1 cellular context compared by ENCODE assay signal in genomic region chr17:64006361-64007088, GRCh38.
TF ChIP-seq lines count a peak whose summit lies in the region.

No MANE protein-coding gene starts in this region.

TF ChIP-seq in HepG2, 621 proteins besides CTCF, POLR2A, EP300 and RAD21 (continued from another document and continues in another):
- TF ChIP-seq, protein P1, sequence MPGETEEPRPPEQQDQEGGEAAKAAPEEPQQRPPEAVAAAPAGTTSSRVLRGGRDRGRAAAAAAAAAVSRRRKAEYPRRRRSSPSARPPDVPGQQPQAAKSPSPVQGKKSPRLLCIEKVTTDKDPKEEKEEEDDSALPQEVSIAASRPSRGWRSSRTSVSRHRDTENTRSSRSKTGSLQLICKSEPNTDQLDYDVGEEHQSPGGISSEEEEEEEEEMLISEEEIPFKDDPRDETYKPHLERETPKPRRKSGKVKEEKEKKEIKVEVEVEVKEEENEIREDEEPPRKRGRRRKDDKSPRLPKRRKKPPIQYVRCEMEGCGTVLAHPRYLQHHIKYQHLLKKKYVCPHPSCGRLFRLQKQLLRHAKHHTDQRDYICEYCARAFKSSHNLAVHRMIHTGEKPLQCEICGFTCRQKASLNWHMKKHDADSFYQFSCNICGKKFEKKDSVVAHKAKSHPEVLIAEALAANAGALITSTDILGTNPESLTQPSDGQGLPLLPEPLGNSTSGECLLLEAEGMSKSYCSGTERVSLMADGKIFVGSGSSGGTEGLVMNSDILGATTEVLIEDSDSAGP (CRISPR knock-in tag; IDR thresholded peaks at IDR 0.05; ENCODE audit: borderline replicate concordance), result no peak
- TF ChIP-seq DMTF1 (CRISPR knock-in tag; IDR thresholded peaks at IDR 0.05) (no peak), PLSCR1 (CRISPR knock-in tag; IDR thresholded peaks at IDR 0.05; ENCODE audit: borderline replicate concordance) (no peak), NBN (conservative IDR thresholded peaks at IDR 0.05) (no peak), ZNF292 (CRISPR knock-in tag; IDR thresholded peaks at IDR 0.05; ENCODE audit: borderline replicate concordance, low read depth) (peak; percentile 64; the same call in 1 of the 2 replicates), SP4 (CRISPR knock-in tag; IDR thresholded peaks at IDR 0.05) (no peak; the same call in 1 of the 2 replicates), MXD4 (CRISPR knock-in tag; IDR thresholded peaks at IDR 0.05) (no peak), RCOR2 (CRISPR knock-in tag; IDR thresholded peaks at IDR 0.05) (no peak), AHR (CRISPR knock-in tag; IDR thresholded peaks at IDR 0.05) (no peak), EHMT2 (IDR thresholded peaks at IDR 0.05; ENCODE audit: borderline replicate concordance, low read depth, low read length) (no peak), YEATS2 (CRISPR knock-in tag; IDR thresholded peaks at IDR 0.05; ENCODE audit: borderline replicate concordance) (0 out of 2 replicates have a peak, but pooled peaks have one; percentile 7), HIVEP1 (CRISPR knock-in tag; IDR thresholded peaks at IDR 0.05) (no peak; the same call in 1 of the 2 replicates), HES4 (CRISPR knock-in tag; IDR thresholded peaks at IDR 0.05; ENCODE audit: borderline replicate concordance) (no peak), ZNF710 (CRISPR knock-in tag; IDR thresholded peaks at IDR 0.05; ENCODE audit: borderline replicate concordance) (peak; percentile 30; the same call in 1 of the 2 replicates), NFKB2 (CRISPR knock-in tag; IDR thresholded peaks at IDR 0.05; ENCODE audit: borderline replicate concordance) (0 out of 2 replicates have a peak, but pooled peaks have one; percentile 28), HDAC6 (IDR thresholded peaks at IDR 0.05; ENCODE audit: low read depth, low read length) (no peak), ZNF766 (CRISPR knock-in tag; IDR thresholded peaks at IDR 0.05; ENCODE audit: borderline replicate concordance) (no peak), HMGA1 (CRISPR knock-in tag; conservative IDR thresholded peaks at IDR 0.05) (no peak), TBX3 (IDR thresholded peaks at IDR 0.05; ENCODE audit: borderline replicate concordance) (no peak), FOXJ3 (CRISPR knock-in tag; IDR thresholded peaks at IDR 0.05; ENCODE audit: borderline replicate concordance) (no peak), NFE2 (CRISPR knock-in tag; IDR thresholded peaks at IDR 0.05) (no peak), SKI (IDR thresholded peaks at IDR 0.05; ENCODE audit: partially characterized antibody) (no peak), THAP8 (CRISPR knock-in tag; IDR thresholded peaks at IDR 0.05; ENCODE audit: borderline replicate concordance) (no peak), ZFP90 (CRISPR knock-in tag; IDR thresholded peaks at IDR 0.05; ENCODE audit: borderline replicate concordance) (no peak), ZNF274 (CRISPR knock-in tag; IDR thresholded peaks at IDR 0.05) (0 out of 2 replicates have a peak, but pooled peaks have one; percentile 17), ZNF619 (CRISPR knock-in tag; IDR thresholded peaks at IDR 0.05) (0 out of 2 replicates have a peak, but pooled peaks have one; percentile 54), ZNF510 (CRISPR knock-in tag; IDR thresholded peaks at IDR 0.05; ENCODE audit: low read depth) (no peak), ZNF614 (CRISPR knock-in tag; IDR thresholded peaks at IDR 0.05; ENCODE audit: borderline replicate concordance) (no peak; the same call in 1 of the 2 replicates), PAXIP1 (CRISPR knock-in tag; conservative IDR thresholded peaks at IDR 0.05) (peak; percentile 43; the same call in 1 of the 2 replicates), ZNF263 (CRISPR knock-in tag; IDR thresholded peaks at IDR 0.05) (peak; percentile 93)
- TF ChIP-seq, protein P2, sequence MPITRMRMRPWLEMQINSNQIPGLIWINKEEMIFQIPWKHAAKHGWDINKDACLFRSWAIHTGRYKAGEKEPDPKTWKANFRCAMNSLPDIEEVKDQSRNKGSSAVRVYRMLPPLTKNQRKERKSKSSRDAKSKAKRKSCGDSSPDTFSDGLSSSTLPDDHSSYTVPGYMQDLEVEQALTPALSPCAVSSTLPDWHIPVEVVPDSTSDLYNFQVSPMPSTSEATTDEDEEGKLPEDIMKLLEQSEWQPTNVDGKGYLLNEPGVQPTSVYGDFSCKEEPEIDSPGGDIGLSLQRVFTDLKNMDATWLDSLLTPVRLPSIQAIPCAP (CRISPR knock-in tag; IDR thresholded peaks at IDR 0.05; ENCODE audit: low read depth), result no peak
- TF ChIP-seq, protein P3, sequence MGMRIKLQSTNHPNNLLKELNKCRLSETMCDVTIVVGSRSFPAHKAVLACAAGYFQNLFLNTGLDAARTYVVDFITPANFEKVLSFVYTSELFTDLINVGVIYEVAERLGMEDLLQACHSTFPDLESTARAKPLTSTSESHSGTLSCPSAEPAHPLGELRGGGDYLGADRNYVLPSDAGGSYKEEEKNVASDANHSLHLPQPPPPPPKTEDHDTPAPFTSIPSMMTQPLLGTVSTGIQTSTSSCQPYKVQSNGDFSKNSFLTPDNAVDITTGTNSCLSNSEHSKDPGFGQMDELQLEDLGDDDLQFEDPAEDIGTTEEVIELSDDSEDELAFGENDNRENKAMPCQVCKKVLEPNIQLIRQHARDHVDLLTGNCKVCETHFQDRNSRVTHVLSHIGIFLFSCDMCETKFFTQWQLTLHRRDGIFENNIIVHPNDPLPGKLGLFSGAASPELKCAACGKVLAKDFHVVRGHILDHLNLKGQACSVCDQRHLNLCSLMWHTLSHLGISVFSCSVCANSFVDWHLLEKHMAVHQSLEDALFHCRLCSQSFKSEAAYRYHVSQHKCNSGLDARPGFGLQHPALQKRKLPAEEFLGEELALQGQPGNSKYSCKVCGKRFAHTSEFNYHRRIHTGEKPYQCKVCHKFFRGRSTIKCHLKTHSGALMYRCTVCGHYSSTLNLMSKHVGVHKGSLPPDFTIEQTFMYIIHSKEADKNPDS (CRISPR knock-in tag; IDR thresholded peaks at IDR 0.05), result no peak
- TF ChIP-seq, protein P4, sequence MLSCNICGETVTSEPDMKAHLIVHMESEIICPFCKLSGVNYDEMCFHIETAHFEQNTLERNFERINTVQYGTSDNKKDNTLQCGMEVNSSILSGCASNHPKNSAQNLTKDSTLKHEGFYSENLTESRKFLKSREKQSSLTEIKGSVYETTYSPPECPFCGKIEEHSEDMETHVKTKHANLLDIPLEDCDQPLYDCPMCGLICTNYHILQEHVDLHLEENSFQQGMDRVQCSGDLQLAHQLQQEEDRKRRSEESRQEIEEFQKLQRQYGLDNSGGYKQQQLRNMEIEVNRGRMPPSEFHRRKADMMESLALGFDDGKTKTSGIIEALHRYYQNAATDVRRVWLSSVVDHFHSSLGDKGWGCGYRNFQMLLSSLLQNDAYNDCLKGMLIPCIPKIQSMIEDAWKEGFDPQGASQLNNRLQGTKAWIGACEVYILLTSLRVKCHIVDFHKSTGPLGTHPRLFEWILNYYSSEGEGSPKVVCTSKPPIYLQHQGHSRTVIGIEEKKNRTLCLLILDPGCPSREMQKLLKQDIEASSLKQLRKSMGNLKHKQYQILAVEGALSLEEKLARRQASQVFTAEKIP (CRISPR knock-in tag; IDR thresholded peaks at IDR 0.05; ENCODE audit: borderline replicate concordance), result no peak
- TF ChIP-seq, protein P5, sequence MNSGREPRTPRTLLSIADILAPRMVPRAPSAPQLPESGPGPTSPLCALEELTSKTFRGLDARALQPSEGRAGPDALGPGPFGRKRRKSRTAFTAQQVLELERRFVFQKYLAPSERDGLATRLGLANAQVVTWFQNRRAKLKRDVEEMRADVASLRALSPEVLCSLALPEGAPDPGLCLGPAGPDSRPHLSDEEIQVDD (CRISPR knock-in tag; IDR thresholded peaks at IDR 0.05; ENCODE audit: borderline replicate concordance), result no peak; the same call in 1 of the 2 replicates
- TF ChIP-seq, protein P6, sequence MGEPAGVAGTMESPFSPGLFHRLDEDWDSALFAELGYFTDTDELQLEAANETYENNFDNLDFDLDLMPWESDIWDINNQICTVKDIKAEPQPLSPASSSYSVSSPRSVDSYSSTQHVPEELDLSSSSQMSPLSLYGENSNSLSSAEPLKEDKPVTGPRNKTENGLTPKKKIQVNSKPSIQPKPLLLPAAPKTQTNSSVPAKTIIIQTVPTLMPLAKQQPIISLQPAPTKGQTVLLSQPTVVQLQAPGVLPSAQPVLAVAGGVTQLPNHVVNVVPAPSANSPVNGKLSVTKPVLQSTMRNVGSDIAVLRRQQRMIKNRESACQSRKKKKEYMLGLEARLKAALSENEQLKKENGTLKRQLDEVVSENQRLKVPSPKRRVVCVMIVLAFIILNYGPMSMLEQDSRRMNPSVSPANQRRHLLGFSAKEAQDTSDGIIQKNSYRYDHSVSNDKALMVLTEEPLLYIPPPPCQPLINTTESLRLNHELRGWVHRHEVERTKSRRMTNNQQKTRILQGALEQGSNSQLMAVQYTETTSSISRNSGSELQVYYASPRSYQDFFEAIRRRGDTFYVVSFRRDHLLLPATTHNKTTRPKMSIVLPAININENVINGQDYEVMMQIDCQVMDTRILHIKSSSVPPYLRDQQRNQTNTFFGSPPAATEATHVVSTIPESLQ (CRISPR knock-in tag; conservative IDR thresholded peaks at IDR 0.05), result no peak
- TF ChIP-seq, protein P7, sequence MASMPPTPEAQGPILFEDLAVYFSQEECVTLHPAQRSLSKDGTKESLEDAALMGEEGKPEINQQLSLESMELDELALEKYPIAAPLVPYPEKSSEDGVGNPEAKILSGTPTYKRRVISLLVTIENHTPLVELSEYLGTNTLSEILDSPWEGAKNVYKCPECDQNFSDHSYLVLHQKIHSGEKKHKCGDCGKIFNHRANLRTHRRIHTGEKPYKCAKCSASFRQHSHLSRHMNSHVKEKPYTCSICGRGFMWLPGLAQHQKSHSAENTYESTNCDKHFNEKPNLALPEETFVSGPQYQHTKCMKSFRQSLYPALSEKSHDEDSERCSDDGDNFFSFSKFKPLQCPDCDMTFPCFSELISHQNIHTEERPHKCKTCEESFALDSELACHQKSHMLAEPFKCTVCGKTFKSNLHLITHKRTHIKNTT (CRISPR knock-in tag; IDR thresholded peaks at IDR 0.05), result no peak
